In the genomic region with DNA sequence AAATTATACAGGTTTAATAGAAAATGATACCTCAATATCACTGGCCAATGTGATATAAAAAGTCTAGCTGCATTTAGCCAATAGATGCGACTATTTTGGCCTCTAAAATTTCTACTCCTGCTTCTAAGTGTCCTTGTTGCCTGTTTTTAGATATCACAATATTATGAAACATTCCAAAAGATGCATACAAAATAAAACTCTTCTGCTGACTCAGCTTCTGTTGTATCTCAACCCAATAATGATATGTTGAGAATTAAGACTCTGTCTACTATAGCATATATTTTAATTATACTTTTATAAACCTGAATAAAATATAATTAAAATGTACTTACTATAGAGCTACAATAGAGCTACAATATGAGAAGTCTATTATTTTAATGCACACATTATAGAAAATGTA, we compare ENCODE assay signal across 6 cellular contexts.
"Had no signal": no experiment of that assay in that cellular context is flagged by ENCODE, and none has a peak within 500 bp of the region (broad histone marks: within the 10 kb centered on the region; RNA-seq: fewer than 3 reads in every experiment).

No MANE protein-coding gene starts in this region.

- H3K27ac ChIP-seq: HL-60, KMS-11 had no signal

- H3K9ac ChIP-seq: KMS-11 had no signal

- H3K4me2 ChIP-seq: KMS-11 had no signal

- DNase-seq: Karpas-422, KBM-7, KG1 had no signal

- FAIRE-seq: HTR-8/SVneo had no signal
